9 cellular contexts compared by ENCODE assay signal in the genomic region with DNA sequence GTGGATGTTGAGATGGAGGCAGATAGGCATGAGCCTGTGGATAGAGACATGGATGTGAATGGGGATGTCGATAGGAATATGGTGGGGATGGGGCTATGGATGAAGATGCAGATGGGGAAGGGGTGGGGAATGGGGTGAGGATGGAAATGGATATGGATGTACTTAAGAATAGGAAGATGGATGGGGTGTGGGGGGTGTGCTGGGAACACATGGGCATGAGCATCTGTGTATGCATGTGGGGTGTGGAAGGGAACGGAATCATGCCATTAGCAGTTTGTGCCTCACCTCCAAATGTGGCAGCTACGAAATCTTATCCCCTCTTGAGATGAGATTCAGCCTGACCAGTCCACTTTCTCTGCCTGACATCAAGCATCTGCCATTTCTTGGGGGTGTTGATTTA.
"Had no signal": no experiment of that assay in that cellular context is flagged by ENCODE, and none has a peak within 500 bp of the region (broad histone marks: within the 10 kb centered on the region; RNA-seq: fewer than 3 reads in every experiment).

No MANE protein-coding gene starts in this region.

- H3K4me1 ChIP-seq: HAP-1 had no signal

- ATAC-seq: HCT116, K562 had no signal

- H3K9ac ChIP-seq: GM23248 had no signal

- DNase-seq: GM23248, GOT3, H7, HFFc6, IMR-90 had no signal

- FAIRE-seq: K562 had no signal

- H3K27ac ChIP-seq: GM23248, HL-60 had no signal

- H3K36me3 ChIP-seq: HAP-1 had no signal

- H3K4me3 ChIP-seq: GM23248, HAP-1, K562 had no signal

- H3K9me3 ChIP-seq: HAP-1 had no signal

- H2AFZ ChIP-seq: GM23248 had no signal
